ENCODE assay signal across 8 cellular contexts in the genomic region with DNA sequence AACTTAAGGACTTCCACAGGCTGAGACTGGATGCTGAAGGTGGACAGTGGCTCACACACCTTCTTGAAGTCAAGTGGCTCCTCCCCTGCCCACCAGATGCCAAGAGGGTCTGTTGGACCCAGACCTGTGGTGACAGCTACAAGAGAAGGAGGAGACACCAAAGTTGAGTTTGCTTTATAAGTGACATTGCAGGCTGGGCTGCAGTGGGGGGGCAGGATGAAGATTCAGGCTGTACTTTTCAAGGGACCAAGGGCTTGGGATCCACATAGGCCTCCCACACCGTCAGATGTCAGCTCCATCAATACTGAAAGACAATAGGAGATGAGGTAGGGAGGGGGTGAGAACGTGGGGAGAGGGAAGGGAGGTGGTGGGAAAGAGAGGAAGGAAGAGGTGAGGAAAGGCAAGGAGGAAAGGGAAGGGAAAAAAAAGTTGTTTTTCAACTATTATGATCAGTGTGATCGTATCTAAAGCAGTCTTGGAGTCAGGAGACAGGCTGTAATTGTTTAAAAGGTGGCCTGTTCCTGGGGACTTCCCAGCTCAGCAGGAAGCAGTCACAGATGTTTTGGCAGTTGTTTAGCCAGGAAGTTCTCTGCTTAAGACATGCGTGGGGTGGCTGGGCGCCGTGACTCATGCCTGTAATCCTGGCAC.
DNase-seq lines count a peak whose midpoint lies in the region; ATAC-seq and TF ChIP-seq lines count a peak whose summit lies in the region.

No MANE protein-coding gene starts in this region.

- no peaks in the 10 kb centered on the region for H3K36me3 ChIP-seq in RWPE2 (ENCODE audit: low read depth)

- no peaks in the 10 kb centered on the region for H3K9me3 ChIP-seq in RWPE2 (ENCODE audit: severe bottlenecking)

- no peaks in the 10 kb centered on the region for H3K4me1 ChIP-seq in RWPE2 (ENCODE audit: insufficient read depth, poor library complexity, severe bottlenecking)

- ATAC-seq in HG02571 (IDR thresholded peaks at IDR 0.05; ENCODE audit: unreplicated experiment): peak; percentile 80
- ATAC-seq in RWPE2 (ENCODE audit: low read depth): peak; percentile 36; the same call in 1 of the 3 replicates
- no peak for ATAC-seq in HG03439 (IDR thresholded peaks at IDR 0.05; ENCODE audit: unreplicated experiment)

- no peaks in the 10 kb centered on the region for H3K27me3 ChIP-seq in RWPE2 (ENCODE audit: insufficient read depth, poor library complexity, severe bottlenecking)

- H3K27ac ChIP-seq in RWPE2 (ENCODE audit: poor library complexity, severe bottlenecking): no peak overlapping the region

- TF ChIP-seq CTCF in RWPE2 (IDR thresholded peaks at IDR 0.05; ENCODE audit: poor library complexity, severe bottlenecking): no peak

- DNase-seq in DMS53 (lab: John Stamatoyannopoulos, UW) (peak; percentile 57), RWPE2 (ENCODE audit: low spot score) (no peak), iPS-NIHi7 (ENCODE audit: extremely low spot score) (peak; percentile 59), amygdala (lab: John Stamatoyannopoulos, UW) (no peak)
- peak; percentile 69 for DNase-seq in activated naive CD4-positive, alpha-beta T cell treated with anti-CD3 and anti-CD28 coated beads, Interleukin-2, amount 50 U/mL, for 16 hours
- peak; percentile 65 to 72 for DNase-seq in stimulated activated CD4-positive, alpha-beta T cell treated with anti-CD3 and anti-CD28 coated beads, Interleukin-2, amount 100 ng/mL, for 24 hours

- no peak overlapping the region for H3K4me3 ChIP-seq in RWPE2 (ENCODE audit: severe bottlenecking)

Comparison
In these comparisons a context has a peak if more than half of its experiments do, and no peak if none do; other contexts are left out.
1. DNase-seq: peak in DMS53 (single experiment), activated naive CD4-positive, alpha-beta T cell treated with anti-CD3 and anti-CD28 coated beads, Interleukin-2, amount 50 U/mL, for 16 hours (single experiment), iPS-NIHi7 (single experiment) and stimulated activated CD4-positive, alpha-beta T cell treated with anti-CD3 and anti-CD28 coated beads, Interleukin-2, amount 100 ng/mL, for 24 hours (2 of 2); none in RWPE2 (single experiment) and amygdala (0 of 56).